ENCODE assay signal across 1 cellular context in the genomic region with DNA sequence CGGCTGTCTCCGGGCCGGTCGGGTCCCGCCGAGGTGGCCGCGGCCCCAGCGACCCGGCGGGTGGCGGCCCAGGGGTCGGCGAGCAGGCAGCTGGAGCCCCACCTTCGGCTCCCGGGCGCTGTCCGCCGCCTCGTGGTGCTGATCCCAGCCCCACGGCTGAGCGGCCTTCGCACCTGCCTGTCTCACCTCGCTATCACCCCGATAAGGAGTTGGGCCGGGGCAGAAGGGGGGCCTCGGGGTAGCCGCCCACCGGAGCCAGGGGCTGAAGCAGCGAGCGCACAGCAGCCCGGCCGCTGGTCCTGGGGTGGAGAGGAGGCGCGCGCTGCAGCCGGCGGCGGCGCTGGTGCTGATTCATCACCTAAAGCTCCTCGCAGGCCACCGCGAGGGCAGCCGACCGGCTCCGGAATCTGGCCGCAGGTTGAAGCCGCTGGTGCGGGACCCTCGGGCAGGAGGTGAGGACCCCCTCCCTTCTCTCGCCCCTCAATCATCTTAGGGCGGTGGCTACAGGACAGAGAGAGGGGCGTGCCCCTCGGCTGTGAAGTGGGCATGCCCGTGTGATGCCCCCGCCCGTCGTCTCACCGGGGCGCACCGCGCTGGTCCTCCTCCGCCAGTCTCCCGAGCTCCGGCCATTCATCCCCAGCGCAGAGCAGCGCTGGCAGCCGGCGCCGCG.
TF ChIP-seq lines count a peak whose summit lies in the region.

No MANE protein-coding gene starts in this region.

TF ChIP-seq in HepG2, 621 proteins besides CTCF, POLR2A, EP300 and RAD21 (continued from another document and continues in another):
- peak; percentile 21; the same call in 1 of the 2 replicates for TF ChIP-seq RXRA (CRISPR knock-in tag; IDR thresholded peaks at IDR 0.05)
- no peak for TF ChIP-seq ZUFSP (CRISPR knock-in tag; IDR thresholded peaks at IDR 0.05; ENCODE audit: borderline replicate concordance)
- peak; percentile 97 for TF ChIP-seq CCDC6 (CRISPR knock-in tag; IDR thresholded peaks at IDR 0.05)
- TF ChIP-seq ZNF431 (CRISPR knock-in tag; IDR thresholded peaks at IDR 0.05; ENCODE audit: borderline replicate concordance, low read depth) = peak; percentile 73; the same call in 1 of the 2 replicates
- TF ChIP-seq TEAD3 (CRISPR knock-in tag; optimal IDR thresholded peaks at IDR 0.05; ENCODE audit: borderline replicate concordance) = no peak
- TF ChIP-seq, protein P1, sequence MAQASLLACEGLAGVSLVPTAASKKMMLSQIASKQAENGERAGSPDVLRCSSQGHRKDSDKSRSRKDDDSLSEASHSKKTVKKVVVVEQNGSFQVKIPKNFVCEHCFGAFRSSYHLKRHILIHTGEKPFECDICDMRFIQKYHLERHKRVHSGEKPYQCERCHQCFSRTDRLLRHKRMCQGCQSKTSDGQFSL (CRISPR knock-in tag; IDR thresholded peaks at IDR 0.05) = peak; percentile 53; the same call in 1 of the 2 replicates
- peak; percentile 69 for TF ChIP-seq TBX2 (CRISPR knock-in tag; IDR thresholded peaks at IDR 0.05; ENCODE audit: borderline replicate concordance)
- peak; percentile 87 for TF ChIP-seq BRCA1 (CRISPR knock-in tag; IDR thresholded peaks at IDR 0.05)
- TF ChIP-seq ZNF260 (CRISPR knock-in tag; IDR thresholded peaks at IDR 0.05; ENCODE audit: borderline replicate concordance, low read depth) = no peak
- no peak for TF ChIP-seq KAT8 (CRISPR knock-in tag; IDR thresholded peaks at IDR 0.05)
- TF ChIP-seq NKX3-1 (CRISPR knock-in tag; IDR thresholded peaks at IDR 0.05) = peak; percentile 89
- peak; percentile 85 for TF ChIP-seq SAP130 (CRISPR knock-in tag; IDR thresholded peaks at IDR 0.05; ENCODE audit: low read depth)
- TF ChIP-seq DNMT3B (CRISPR knock-in tag; conservative IDR thresholded peaks at IDR 0.05) = no peak
- no peak for TF ChIP-seq CEBPG (CRISPR knock-in tag; IDR thresholded peaks at IDR 0.05)
- 0 out of 4 replicates have a peak, but pooled peaks of 1 of the 2 experiments have one; percentile 34 for TF ChIP-seq NR2F1 (CRISPR knock-in tag; IDR thresholded peaks at IDR 0.05)
- no peak for TF ChIP-seq HCFC1 (IDR thresholded peaks at IDR 0.05; ENCODE audit: low read depth, low read length)
- TF ChIP-seq ZNF660 (CRISPR knock-in tag; IDR thresholded peaks at IDR 0.05; ENCODE audit: borderline replicate concordance, low read depth) = no peak
- TF ChIP-seq SMARCC2 (IDR thresholded peaks at IDR 0.05) = no peak
- TF ChIP-seq NFKB2 (CRISPR knock-in tag; IDR thresholded peaks at IDR 0.05; ENCODE audit: borderline replicate concordance) = peak; percentile 83
- TF ChIP-seq, protein P2, sequence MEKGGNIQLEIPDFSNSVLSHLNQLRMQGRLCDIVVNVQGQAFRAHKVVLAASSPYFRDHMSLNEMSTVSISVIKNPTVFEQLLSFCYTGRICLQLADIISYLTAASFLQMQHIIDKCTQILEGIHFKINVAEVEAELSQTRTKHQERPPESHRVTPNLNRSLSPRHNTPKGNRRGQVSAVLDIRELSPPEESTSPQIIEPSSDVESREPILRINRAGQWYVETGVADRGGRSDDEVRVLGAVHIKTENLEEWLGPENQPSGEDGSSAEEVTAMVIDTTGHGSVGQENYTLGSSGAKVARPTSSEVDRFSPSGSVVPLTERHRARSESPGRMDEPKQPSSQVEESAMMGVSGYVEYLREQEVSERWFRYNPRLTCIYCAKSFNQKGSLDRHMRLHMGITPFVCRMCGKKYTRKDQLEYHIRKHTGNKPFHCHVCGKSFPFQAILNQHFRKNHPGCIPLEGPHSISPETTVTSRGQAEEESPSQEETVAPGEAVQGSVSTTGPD (CRISPR knock-in tag; IDR thresholded peaks at IDR 0.05) = no peak
- TF ChIP-seq THYN1 (CRISPR knock-in tag; IDR thresholded peaks at IDR 0.05; ENCODE audit: borderline replicate concordance, low read depth) = no peak
- TF ChIP-seq ZFP37 (CRISPR knock-in tag; IDR thresholded peaks at IDR 0.05; ENCODE audit: borderline replicate concordance) = peak; percentile 71; the same call in 1 of the 2 replicates
- TF ChIP-seq, protein P3, sequence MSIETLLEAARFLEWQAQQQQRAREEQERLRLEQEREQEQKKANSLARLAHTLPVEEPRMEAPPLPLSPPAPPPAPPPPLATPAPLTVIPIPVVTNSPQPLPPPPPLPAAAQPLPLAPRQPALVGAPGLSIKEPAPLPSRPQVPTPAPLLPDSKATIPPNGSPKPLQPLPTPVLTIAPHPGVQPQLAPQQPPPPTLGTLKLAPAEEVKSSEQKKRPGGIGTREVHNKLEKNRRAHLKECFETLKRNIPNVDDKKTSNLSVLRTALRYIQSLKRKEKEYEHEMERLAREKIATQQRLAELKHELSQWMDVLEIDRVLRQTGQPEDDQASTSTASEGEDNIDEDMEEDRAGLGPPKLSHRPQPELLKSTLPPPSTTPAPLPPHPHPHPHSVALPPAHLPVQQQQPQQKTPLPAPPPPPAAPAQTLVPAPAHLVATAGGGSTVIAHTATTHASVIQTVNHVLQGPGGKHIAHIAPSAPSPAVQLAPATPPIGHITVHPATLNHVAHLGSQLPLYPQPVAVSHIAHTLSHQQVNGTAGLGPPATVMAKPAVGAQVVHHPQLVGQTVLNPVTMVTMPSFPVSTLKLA (IDR thresholded peaks at IDR 0.05) = no peak
- TF ChIP-seq, protein P4, sequence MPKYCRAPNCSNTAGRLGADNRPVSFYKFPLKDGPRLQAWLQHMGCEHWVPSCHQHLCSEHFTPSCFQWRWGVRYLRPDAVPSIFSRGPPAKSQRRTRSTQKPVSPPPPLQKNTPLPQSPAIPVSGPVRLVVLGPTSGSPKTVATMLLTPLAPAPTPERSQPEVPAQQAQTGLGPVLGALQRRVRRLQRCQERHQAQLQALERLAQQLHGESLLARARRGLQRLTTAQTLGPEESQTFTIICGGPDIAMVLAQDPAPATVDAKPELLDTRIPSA (CRISPR knock-in tag; IDR thresholded peaks at IDR 0.05; ENCODE audit: borderline replicate concordance) = no peak
- TF ChIP-seq ZNF678 (CRISPR knock-in tag; IDR thresholded peaks at IDR 0.05) = peak; percentile 87
- TF ChIP-seq ZBTB46 (CRISPR knock-in tag; IDR thresholded peaks at IDR 0.05; ENCODE audit: borderline replicate concordance) = no peak
- no peak for TF ChIP-seq POGZ (CRISPR knock-in tag; IDR thresholded peaks at IDR 0.05)
- TF ChIP-seq JUND (CRISPR knock-in tag; IDR thresholded peaks at IDR 0.05) = no peak
- no peak for TF ChIP-seq USF2 (IDR thresholded peaks at IDR 0.05; ENCODE audit: low read depth, low read length)
- no peak for TF ChIP-seq USF2 (CRISPR knock-in tag; IDR thresholded peaks at IDR 0.05; ENCODE audit: borderline replicate concordance)
- peak; percentile 91 for TF ChIP-seq BORCS8-MEF2B (CRISPR knock-in tag; IDR thresholded peaks at IDR 0.05)
- 0 out of 2 replicates have a peak, but pooled peaks have one; percentile 13 for TF ChIP-seq MAFG (CRISPR knock-in tag; IDR thresholded peaks at IDR 0.05)
- no peak for TF ChIP-seq MATR3 (CRISPR knock-in tag; IDR thresholded peaks at IDR 0.05)
- TF ChIP-seq NFE2L2 (IDR thresholded peaks at IDR 0.05; ENCODE audit: low read length) = no peak
- no peak for TF ChIP-seq MED8 (CRISPR knock-in tag; IDR thresholded peaks at IDR 0.05; ENCODE audit: insufficient replicate concordance)
- TF ChIP-seq DR1 (CRISPR knock-in tag; IDR thresholded peaks at IDR 0.05) = no peak
- TF ChIP-seq, protein P5, sequence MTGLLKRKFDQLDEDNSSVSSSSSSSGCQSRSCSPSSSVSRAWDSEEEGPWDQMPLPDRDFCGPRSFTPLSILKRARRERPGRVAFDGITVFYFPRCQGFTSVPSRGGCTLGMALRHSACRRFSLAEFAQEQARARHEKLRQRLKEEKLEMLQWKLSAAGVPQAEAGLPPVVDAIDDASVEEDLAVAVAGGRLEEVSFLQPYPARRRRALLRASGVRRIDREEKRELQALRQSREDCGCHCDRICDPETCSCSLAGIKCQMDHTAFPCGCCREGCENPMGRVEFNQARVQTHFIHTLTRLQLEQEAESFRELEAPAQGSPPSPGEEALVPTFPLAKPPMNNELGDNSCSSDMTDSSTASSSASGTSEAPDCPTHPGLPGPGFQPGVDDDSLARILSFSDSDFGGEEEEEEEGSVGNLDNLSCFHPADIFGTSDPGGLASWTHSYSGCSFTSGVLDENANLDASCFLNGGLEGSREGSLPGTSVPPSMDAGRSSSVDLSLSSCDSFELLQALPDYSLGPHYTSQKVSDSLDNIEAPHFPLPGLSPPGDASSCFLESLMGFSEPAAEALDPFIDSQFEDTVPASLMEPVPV (CRISPR knock-in tag; IDR thresholded peaks at IDR 0.05) = peak; percentile 92
- TF ChIP-seq EED (CRISPR knock-in tag; IDR thresholded peaks at IDR 0.05) = peak; percentile 95
- peak; percentile 94 for TF ChIP-seq ZSCAN9 (CRISPR knock-in tag; IDR thresholded peaks at IDR 0.05; ENCODE audit: borderline replicate concordance)
- TF ChIP-seq, protein P6, sequence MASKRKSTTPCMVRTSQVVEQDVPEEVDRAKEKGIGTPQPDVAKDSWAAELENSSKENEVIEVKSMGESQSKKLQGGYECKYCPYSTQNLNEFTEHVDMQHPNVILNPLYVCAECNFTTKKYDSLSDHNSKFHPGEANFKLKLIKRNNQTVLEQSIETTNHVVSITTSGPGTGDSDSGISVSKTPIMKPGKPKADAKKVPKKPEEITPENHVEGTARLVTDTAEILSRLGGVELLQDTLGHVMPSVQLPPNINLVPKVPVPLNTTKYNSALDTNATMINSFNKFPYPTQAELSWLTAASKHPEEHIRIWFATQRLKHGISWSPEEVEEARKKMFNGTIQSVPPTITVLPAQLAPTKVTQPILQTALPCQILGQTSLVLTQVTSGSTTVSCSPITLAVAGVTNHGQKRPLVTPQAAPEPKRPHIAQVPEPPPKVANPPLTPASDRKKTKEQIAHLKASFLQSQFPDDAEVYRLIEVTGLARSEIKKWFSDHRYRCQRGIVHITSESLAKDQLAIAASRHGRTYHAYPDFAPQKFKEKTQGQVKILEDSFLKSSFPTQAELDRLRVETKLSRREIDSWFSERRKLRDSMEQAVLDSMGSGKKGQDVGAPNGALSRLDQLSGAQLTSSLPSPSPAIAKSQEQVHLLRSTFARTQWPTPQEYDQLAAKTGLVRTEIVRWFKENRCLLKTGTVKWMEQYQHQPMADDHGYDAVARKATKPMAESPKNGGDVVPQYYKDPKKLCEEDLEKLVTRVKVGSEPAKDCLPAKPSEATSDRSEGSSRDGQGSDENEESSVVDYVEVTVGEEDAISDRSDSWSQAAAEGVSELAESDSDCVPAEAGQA (IDR thresholded peaks at IDR 0.05; ENCODE audit: low read depth) = no peak
- TF ChIP-seq, protein P6 (CRISPR knock-in tag; IDR thresholded peaks at IDR 0.05; ENCODE audit: borderline replicate concordance) = no peak
- peak; percentile 99 for TF ChIP-seq ZSCAN20 (CRISPR knock-in tag; IDR thresholded peaks at IDR 0.05; ENCODE audit: borderline replicate concordance)
- TF ChIP-seq ZNF468 (CRISPR knock-in tag; IDR thresholded peaks at IDR 0.05) = 0 out of 2 replicates have a peak, but pooled peaks have one; percentile 83
- TF ChIP-seq ZNF264 (CRISPR knock-in tag; IDR thresholded peaks at IDR 0.05) = no peak
